ENCODE assay signal across 1 cellular context in genomic region chr20:53652090-53652858, GRCh38.
A peak's percentile ranks its signal among the peaks of the same experiment; 100 is the strongest.
TF ChIP-seq lines count a peak whose summit lies in the region.

No MANE protein-coding gene starts in this region.

TF ChIP-seq in HepG2, 621 proteins besides CTCF, POLR2A, EP300 and RAD21 (continued from another document and continues in another):
- TF ChIP-seq PRPF4 (IDR thresholded peaks at IDR 0.05; ENCODE audit: low read depth, low read length, poor library complexity, severe bottlenecking) (no peak), YEATS2 (CRISPR knock-in tag; IDR thresholded peaks at IDR 0.05; ENCODE audit: borderline replicate concordance) (peak; percentile 59; the same call in 1 of the 2 replicates), ZNF629 (CRISPR knock-in tag; conservative IDR thresholded peaks at IDR 0.05) (peak; percentile 10; the same call in 1 of the 2 replicates), KDM4B (CRISPR knock-in tag; IDR thresholded peaks at IDR 0.05) (peak; percentile 59; the same call in 1 of the 2 replicates), MED13 (CRISPR knock-in tag; IDR thresholded peaks at IDR 0.05) (peak; percentile 83; the same call in 1 of the 2 replicates), RARA (CRISPR knock-in tag; IDR thresholded peaks at IDR 0.05) (peak; percentile 85), ZNF510 (CRISPR knock-in tag; IDR thresholded peaks at IDR 0.05; ENCODE audit: low read depth) (0 out of 2 replicates have a peak, but pooled peaks have one; percentile 28), RXRB (CRISPR knock-in tag; IDR thresholded peaks at IDR 0.05; ENCODE audit: borderline replicate concordance) (peak; percentile 94), KAT8 (CRISPR knock-in tag; IDR thresholded peaks at IDR 0.05) (peak; percentile 83), ZSCAN29 (CRISPR knock-in tag; conservative IDR thresholded peaks at IDR 0.05) (peak; percentile 49; the same call in 1 of the 2 replicates), RBAK (CRISPR knock-in tag; IDR thresholded peaks at IDR 0.05) (no peak), SAP130 (CRISPR knock-in tag; IDR thresholded peaks at IDR 0.05; ENCODE audit: low read depth) (peak; percentile 92), ZNF850 (CRISPR knock-in tag; conservative IDR thresholded peaks at IDR 0.05) (no peak), FOXP4 (CRISPR knock-in tag; IDR thresholded peaks at IDR 0.05) (peak; percentile 94), CREM (IDR thresholded peaks at IDR 0.05) (peak; percentile 94), CREM (CRISPR knock-in tag; IDR thresholded peaks at IDR 0.05) (no peak), NRL (CRISPR knock-in tag; IDR thresholded peaks at IDR 0.05; ENCODE audit: borderline replicate concordance) (no peak), ASH2L (IDR thresholded peaks at IDR 0.05; ENCODE audit: insufficient read length, low read depth, low read length) (peak; percentile 99), ZNF503 (CRISPR knock-in tag; IDR thresholded peaks at IDR 0.05) (peak; percentile 84), ZFP1 (CRISPR knock-in tag; IDR thresholded peaks at IDR 0.05) (peak; percentile 92), EHMT2 (IDR thresholded peaks at IDR 0.05; ENCODE audit: borderline replicate concordance, low read depth, low read length) (peak; percentile 62; the same call in 1 of the 2 replicates), ATF5 (CRISPR knock-in tag; IDR thresholded peaks at IDR 0.05; ENCODE audit: low read depth) (no peak), SIN3B (IDR thresholded peaks at IDR 0.05; ENCODE audit: low read length) (peak; percentile 70; the same call in 1 of the 2 replicates), ARID4A (CRISPR knock-in tag; IDR thresholded peaks at IDR 0.05; ENCODE audit: borderline replicate concordance) (peak; percentile 39; the same call in 1 of the 2 replicates), ZFP37 (CRISPR knock-in tag; IDR thresholded peaks at IDR 0.05; ENCODE audit: borderline replicate concordance) (0 out of 2 replicates have a peak, but pooled peaks have one; percentile 67), ZNF225 (CRISPR knock-in tag; IDR thresholded peaks at IDR 0.05) (no peak), ZNF281 (CRISPR knock-in tag; IDR thresholded peaks at IDR 0.05; ENCODE audit: borderline replicate concordance) (peak; percentile 63; the same call in 1 of the 2 replicates), ZNF460 (CRISPR knock-in tag; IDR thresholded peaks at IDR 0.05; ENCODE audit: borderline replicate concordance) (peak; percentile 40; the same call in 1 of the 2 replicates), ZNF747 (CRISPR knock-in tag; IDR thresholded peaks at IDR 0.05; ENCODE audit: borderline replicate concordance) (peak; percentile 37; the same call in 1 of the 2 replicates), FOXM1 (CRISPR knock-in tag; IDR thresholded peaks at IDR 0.05) (no peak), TARDBP (CRISPR knock-in tag; IDR thresholded peaks at IDR 0.05) (peak; percentile 97), CREB1 (IDR thresholded peaks at IDR 0.05) (peak; percentile 88), CREB1 (CRISPR knock-in tag; IDR thresholded peaks at IDR 0.05) (peak; percentile 90), ZNF781 (CRISPR knock-in tag; IDR thresholded peaks at IDR 0.05; ENCODE audit: borderline replicate concordance, not compliant biosample characterization) (peak; percentile 25), NFKBIZ (CRISPR knock-in tag; IDR thresholded peaks at IDR 0.05) (peak; percentile 83; the same call in 1 of the 2 replicates), FOSL1 (CRISPR knock-in tag; IDR thresholded peaks at IDR 0.05; ENCODE audit: borderline replicate concordance) (0 out of 2 replicates have a peak, but pooled peaks have one; percentile 24), ZHX1 (CRISPR knock-in tag; IDR thresholded peaks at IDR 0.05; ENCODE audit: low read depth) (peak; percentile 47; the same call in 1 of the 2 replicates), ZNF574 (CRISPR knock-in tag; IDR thresholded peaks at IDR 0.05) (peak; percentile 29; the same call in 1 of the 2 replicates), KAT7 (CRISPR knock-in tag; IDR thresholded peaks at IDR 0.05; ENCODE audit: borderline replicate concordance) (peak; percentile 77), NR2F6 (IDR thresholded peaks at IDR 0.05) (peak; percentile 86), NR2F6 (CRISPR knock-in tag; IDR thresholded peaks at IDR 0.05) (peak; percentile 82), ZNF704 (CRISPR knock-in tag; IDR thresholded peaks at IDR 0.05; ENCODE audit: borderline replicate concordance) (peak; percentile 60; the same call in 1 of the 2 replicates), NBN (conservative IDR thresholded peaks at IDR 0.05) (no peak), ZSCAN12 (CRISPR knock-in tag; IDR thresholded peaks at IDR 0.05) (0 out of 2 replicates have a peak, but pooled peaks have one; percentile 65), HOXA9 (CRISPR knock-in tag; IDR thresholded peaks at IDR 0.05; ENCODE audit: borderline replicate concordance) (0 out of 2 replicates have a peak, but pooled peaks have one; percentile 54), ZSCAN22 (CRISPR knock-in tag; IDR thresholded peaks at IDR 0.05) (no peak), GTF2F1 (IDR thresholded peaks at IDR 0.05; ENCODE audit: low read length) (0 out of 2 replicates have a peak, but pooled peaks have one; percentile 74)
